In genomic region chr2:158728422-158728821, GRCh38 we compare ENCODE assay signal across 23 cellular contexts.
DNase-seq lines count a peak whose midpoint lies in the region; ATAC-seq and TF ChIP-seq lines count a peak whose summit lies in the region.
"Had no signal": no experiment of that assay in that cellular context is flagged by ENCODE, and none has a peak within 500 bp of the region (broad histone marks: within the 10 kb centered on the region; RNA-seq: fewer than 3 reads in every experiment).

No MANE protein-coding gene starts in this region.

- H3K27me3 Mint-ChIP-seq in nephron progenitor cell (ENCODE audit: low read depth, poor library complexity) (no peaks in the 10 kb centered on the region), progenitor cell of endocrine pancreas (peaks cover 15% of the 10 kb centered on the region)
- H3K27me3 Mint-ChIP-seq: CD4-positive, CD25-positive, alpha-beta regulatory T cell had no signal

- no peak for TF ChIP-seq CTCF in nephron progenitor cell (IDR thresholded peaks at IDR 0.05)
- no peak for TF ChIP-seq CTCF in progenitor cell of endocrine pancreas (IDR thresholded peaks at IDR 0.05; ENCODE audit: unreplicated experiment)

- DNase-seq in NCI-H69 (lab: John Stamatoyannopoulos, UW) (peak; percentile 4), islet precursor cell (peak; percentile 43), nephron progenitor cell (no peak), progenitor cell of endocrine pancreas (ENCODE audit: low spot score, unreplicated experiment) (no peak), epidermal melanocyte (ENCODE audit: insufficient read length, low spot score) (no peak), C1 segment of cervical spinal cord (lab: John Stamatoyannopoulos, UW) (no peak)
- DNase-seq: AML-193; CD4-positive, alpha-beta memory T cell; CD4-positive, CD25-positive, alpha-beta regulatory T cell; CD8-positive, alpha-beta memory T cell; COR-L47; DMS 273 treated with DMSO at 0.1 percent for 48 hours; DMS153; DMS53; DMS79; DND-41; EL; GDM1 had no signal

- H3K27ac Mint-ChIP-seq in nephron progenitor cell = peak overlapping the region; percentile 88
- H3K27ac Mint-ChIP-seq in progenitor cell of endocrine pancreas = peak overlapping the region; percentile 33
- H3K27ac Mint-ChIP-seq: B cell; CD14-positive monocyte; CD4-positive, alpha-beta memory T cell; CD8-positive, alpha-beta memory T cell had no signal

- H3K36me3 Mint-ChIP-seq in nephron progenitor cell (ENCODE audit: low read depth) = no peaks in the 10 kb centered on the region
- H3K36me3 Mint-ChIP-seq in progenitor cell of endocrine pancreas (ENCODE audit: insufficient read depth) = no peaks in the 10 kb centered on the region
- H3K36me3 Mint-ChIP-seq: CD14-positive monocyte; CD4-positive, alpha-beta memory T cell; CD4-positive, CD25-positive, alpha-beta regulatory T cell; CD8-positive, alpha-beta memory T cell had no signal

- ATAC-seq in GM18870 (IDR thresholded peaks at IDR 0.05; ENCODE audit: unreplicated experiment) = no peak
- ATAC-seq: A549, GM12878 had no signal

- H3K4me3 Mint-ChIP-seq in nephron progenitor cell (peak overlapping the region; percentile 24), progenitor cell of endocrine pancreas (ENCODE audit: low read depth) (no peak overlapping the region)
- H3K4me3 Mint-ChIP-seq: B cell; CD14-positive monocyte; CD4-positive, alpha-beta memory T cell; CD4-positive, CD25-positive, alpha-beta regulatory T cell; CD8-positive, alpha-beta memory T cell had no signal

- H3K4me1 Mint-ChIP-seq in nephron progenitor cell = peaks cover 100% of the 10 kb centered on the region
- peaks cover 21% of the 10 kb centered on the region for H3K4me1 Mint-ChIP-seq in progenitor cell of endocrine pancreas (ENCODE audit: low read depth)
- H3K4me1 Mint-ChIP-seq: B cell; CD14-positive monocyte; CD4-positive, CD25-positive, alpha-beta regulatory T cell; CD8-positive, alpha-beta memory T cell had no signal

- H3K9me3 Mint-ChIP-seq in nephron progenitor cell (no peaks in the 10 kb centered on the region), progenitor cell of endocrine pancreas (ENCODE audit: low read depth) (no peaks in the 10 kb centered on the region)
- H3K9me3 Mint-ChIP-seq: CD14-positive monocyte; CD4-positive, alpha-beta memory T cell; CD8-positive, alpha-beta memory T cell had no signal

Comparison
In these comparisons a context has a peak if more than half of its experiments do, and no peak if none do; other contexts are left out.
1. DNase-seq: peak in NCI-H69 (single experiment) and islet precursor cell (single experiment); none in nephron progenitor cell (single experiment), progenitor cell of endocrine pancreas (single experiment), epidermal melanocyte (single experiment) and C1 segment of cervical spinal cord (0 of 14).